In the genomic region with DNA sequence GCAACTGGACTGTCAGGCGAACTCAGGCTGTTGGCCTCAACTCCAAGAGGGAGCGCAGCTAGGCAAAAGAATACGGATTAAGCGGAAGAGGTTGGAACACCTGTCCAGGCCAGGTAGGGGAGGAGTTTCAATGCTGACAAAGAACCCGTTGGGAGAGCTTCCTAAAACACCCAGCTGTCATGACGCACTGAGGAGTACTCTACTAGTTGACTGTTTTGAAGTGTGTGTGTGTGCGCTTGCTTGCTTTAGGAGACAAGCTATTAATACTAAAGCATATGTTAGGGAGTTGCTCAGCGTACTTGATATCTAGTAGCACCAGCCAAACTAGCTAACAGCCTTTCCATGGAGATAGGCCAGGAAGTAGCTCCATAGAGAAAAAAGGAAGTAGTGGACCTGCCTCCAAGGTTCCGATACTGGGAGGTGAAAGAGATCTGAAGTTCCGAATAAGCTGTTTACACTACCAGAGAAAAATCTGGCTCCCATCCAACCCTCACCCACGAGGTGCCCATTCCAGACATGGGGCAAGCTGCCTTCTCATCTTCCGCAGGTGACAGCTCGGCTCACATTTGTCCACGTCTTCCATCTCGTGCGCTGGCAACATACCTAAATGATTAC, we compare ENCODE assay signal across 8 cellular contexts. TPM values are rescaled to one million over a fixed set of nuclear protein-coding genes. Genes with fewer than 3 reads are reported as not detected.
DNase-seq lines count a peak whose midpoint lies in the region; ATAC-seq and TF ChIP-seq lines count a peak whose summit lies in the region.

No MANE protein-coding gene starts in this region.

- peaks cover 29% of the 10 kb centered on the region for H3K4me1 Mint-ChIP-seq in GM23338
- H3K4me1 Mint-ChIP-seq in central memory CD8-positive, alpha-beta T cell = peaks cover 23% of the 10 kb centered on the region

- no peaks in the 10 kb centered on the region for H3K9me2 ChIP-seq in GM23338 (ENCODE audit: insufficient read depth)

- WGBS in lower leg skin, 2 donors = 28 to 31% methylated on average over 16 of the region's 16 CpGs
- WGBS in thyroid gland, 2 donors = 27 to 28% methylated on average over 16 of the region's 16 CpGs

- H3K4me1 ChIP-seq in GM23338 (ENCODE audit: insufficient read depth) (peaks cover 32% of the 10 kb centered on the region), thyroid gland (peaks cover 0 to 8% of the 10 kb centered on the region in 2 donors)

- no peak overlapping the region for H3K27ac Mint-ChIP-seq in GM23338
- H3K27ac Mint-ChIP-seq in central memory CD8-positive, alpha-beta T cell (ENCODE audit: low read depth) = no peak overlapping the region

- H2AFZ ChIP-seq in GM23338 = no peak overlapping the region

- H3K27me3 ChIP-seq in GM23338 (ENCODE audit: insufficient read depth) (no peaks in the 10 kb centered on the region), thyroid gland (no peaks in the 10 kb centered on the region)

- H4K20me1 ChIP-seq in GM23338 (replicated peaks; ENCODE audit: insufficient read depth) = peaks cover 11% of the 10 kb centered on the region

- peak overlapping the region; percentile 99 for H3K4me3 Mint-ChIP-seq in GM23338
- H3K4me3 Mint-ChIP-seq in central memory CD8-positive, alpha-beta T cell = peak overlapping the region; percentile 88

- no peaks in the 10 kb centered on the region for H3K9me3 ChIP-seq in thyroid gland

- H3K36me3 ChIP-seq in GM23338 (ENCODE audit: insufficient read depth) = no peaks in the 10 kb centered on the region
- H3K36me3 ChIP-seq in thyroid gland = no peaks in the 10 kb centered on the region

- H3K79me2 ChIP-seq in GM23338 (replicated peaks; ENCODE audit: insufficient read depth) = peaks cover 38% of the 10 kb centered on the region

- H3K4me3 ChIP-seq in GM23338 (peak overlapping the region; percentile 95), lower leg skin (ENCODE audit: low read depth, poor library complexity, severe bottlenecking) (no peak overlapping the region), thyroid gland (replicated peaks in 1 of 3) (peak overlapping the region in 2 of 3 donors; percentile 57 to 95)

- TF ChIP-seq CTCF in 22Rv1 (IDR thresholded peaks at IDR 0.05) (no peak), GM23338 (conservative IDR thresholded peaks at IDR 0.05; ENCODE audit: low read depth in 2 of 2) (no peak), lower leg skin (IDR thresholded peaks at IDR 0.05) (no peak), thyroid gland (IDR thresholded peaks at IDR 0.05) (no peak)

- H3K27me3 Mint-ChIP-seq in GM23338 (ENCODE audit: insufficient read depth, low read depth, poor library complexity) = peaks cover 9% of the 10 kb centered on the region
- H3K27me3 Mint-ChIP-seq in central memory CD8-positive, alpha-beta T cell = peaks cover 74% of the 10 kb centered on the region

- peaks cover 9% of the 10 kb centered on the region; the same call in 1 of the 3 replicates for H3K36me3 Mint-ChIP-seq in GM23338 (ENCODE audit: low read depth)
- peaks cover 3% of the 10 kb centered on the region for H3K36me3 Mint-ChIP-seq in central memory CD8-positive, alpha-beta T cell (ENCODE audit: insufficient read depth)

- ATAC-seq in GM23338 (no peak), HG03135 (IDR thresholded peaks at IDR 0.05; ENCODE audit: unreplicated experiment) (no peak)
- no peak for ATAC-seq in central memory CD8-positive, alpha-beta T cell (replicated peaks; ENCODE audit: extremely low read depth, poor library complexity, severe bottlenecking)

- TF ChIP-seq POLR2A in lower leg skin (IDR thresholded peaks at IDR 0.05) = no peak
- peak in 1 of 2 donors; percentile 78 for TF ChIP-seq POLR2A in thyroid gland (IDR thresholded peaks at IDR 0.05)

- H3F3A ChIP-seq in GM23338 (replicated peaks; ENCODE audit: low read depth) = no peaks in the 10 kb centered on the region

- intact Hi-C loops in lower leg skin (cut with DNase I; ENCODE audit: low total_unique reads) (loop anchor here (10.0 kb wide), 2 partner anchors 168 to 398 kb away; no protein-coding TSS in a partner anchor), thyroid gland (cut with DNase I) (loop anchor here (10.0 kb wide), 1 partner anchor 398 kb away; no protein-coding TSS in a partner anchor)

- DNase-seq in GM23338 (ENCODE audit: low spot score) = peak; percentile 22
- peak; percentile 67 for DNase-seq in NCI-H748 (lab: John Stamatoyannopoulos, UW; ENCODE audit: unreplicated experiment)
- DNase-seq in central memory CD8-positive, alpha-beta T cell (ENCODE audit: low spot score in 2 of 2) = no peak
- DNase-seq in lower leg skin (ENCODE audit: low spot score in 2 of 2) = peak; percentile 47 to 85
- peak; percentile 68 to 71 for DNase-seq in thyroid gland
- DNase-seq in COLO829 (ENCODE audit: low spot score) = no peak

- H3K27ac ChIP-seq in 22Rv1 (peak overlapping the region; percentile 87), GM23338 (ENCODE audit: low read depth) (no peak overlapping the region), thyroid gland (peak overlapping the region; percentile 89 to 98 (median 93))

- H3K9me3 Mint-ChIP-seq in GM23338 = peaks cover 5% of the 10 kb centered on the region; the same call in 1 of the 3 replicates
- H3K9me3 Mint-ChIP-seq in central memory CD8-positive, alpha-beta T cell = no peaks in the 10 kb centered on the region

- peak overlapping the region; percentile 94 for H3K4me2 ChIP-seq in GM23338

TF ChIP-seq in GM23338, 12 proteins besides CTCF, POLR2A, EP300 and RAD21:
- TF ChIP-seq POLR2AphosphoS5 (IDR thresholded peaks at IDR 0.05; ENCODE audit: low read depth) (no peak), ZNF114 (CRISPR knock-in tag; IDR thresholded peaks at IDR 0.05) (no peak)

RNA-seq across cellular contexts. Expression of a gene that starts 1.0 kb away (rescaled TPM):
- total RNA-seq in GM23338 (2014; rRNA removed; shearing (Covaris generic)) = 114 and 132 TPM in 2 replicates
- polyA plus RNA-seq in GM23338 (2016; fragmentation: Nextera tagmentation; extraction: Ambion mirVana) = 48.7 and 56.3 TPM in 2 replicates
- total RNA-seq in lower leg skin (10 to 100 TPM; 19.4 to 30.4 (median 21.9) TPM), thyroid gland (10 to 100 TPM; 68.7 to 86.0 (median 72.9) TPM)

Comparison
In these comparisons a context has a peak if more than half of its experiments do, and no peak if none do; other contexts are left out.
1. DNase-seq: peak in GM23338 (single experiment), NCI-H748 (single experiment), lower leg skin (2 of 2) and thyroid gland (2 of 2); none in central memory CD8-positive, alpha-beta T cell (0 of 2) and COLO829 (single experiment).